ENCODE assay signal across 1 cellular context in genomic region chr11:69588270-69588669, GRCh38.
TF ChIP-seq lines count a peak whose summit lies in the region.

No MANE protein-coding gene starts in this region.

TF ChIP-seq in K562, 482 proteins besides CTCF, POLR2A, EP300 and RAD21 (continued from another document):
- TF ChIP-seq GMEB1 (CRISPR knock-in tag; IDR thresholded peaks at IDR 0.05) (no peak), ZNF217 (CRISPR knock-in tag; IDR thresholded peaks at IDR 0.05) (no peak), NFRKB (IDR thresholded peaks at IDR 0.05; ENCODE audit: low read depth) (no peak)
